In genomic region chr12:109607618-109608017, GRCh38 we compare ENCODE assay signal across 25 cellular contexts.
"Had no signal": no experiment of that assay in that cellular context is flagged by ENCODE, and none has a peak within 500 bp of the region (broad histone marks: within the 10 kb centered on the region; RNA-seq: fewer than 3 reads in every experiment).

No MANE protein-coding gene starts in this region.

- H3K36me3 Mint-ChIP-seq: natural killer cell treated with Interleukin-12 subunit alpha and Interleukin-12 subunit beta and Interleukin-15 and Interleukin-18, amount 100 ng/mL, for 72 hours; stimulated activated memory B cell treated with anti-CD40 and anti-IgM and Interleukin-4, amounts not matched to agents 10 μg/mL and 1 μg/mL and 100 μg/mL, for 72 hours had no signal

- H3K27ac ChIP-seq: epithelial cell of prostate, esophagus muscularis mucosa, left lung, neutrophil, right lobe of liver, spleen, thoracic aorta, transverse colon had no signal

- H3K4me1 ChIP-seq: left lung, right lobe of liver, spleen had no signal

- DNase-seq: cortex of kidney; effector memory CD8-positive, alpha-beta T cell; gastrocnemius medialis; heart right ventricle; hypothalamus; islet precursor cell; left lung; mesenchymal stem cell; midbrain; psoas muscle; retina; right lobe of liver; spleen; stimulated activated CD4-positive, alpha-beta T cell treated with anti-CD3 and anti-CD28 coated beads, Interleukin-15, amount 100 ng/mL, for 24 hours; stimulated activated CD4-positive, alpha-beta T cell treated with anti-CD3 and anti-CD28 coated beads, Interleukin-1b, Interleukin-23, amount 100 ng/mL, for 48 hours; stimulated activated CD4-positive, alpha-beta T cell treated with anti-CD3 and anti-CD28 coated beads, Interleukin-4, amount 100 ng/mL, for 24 hours; transverse colon had no signal

- H3K4me3 Mint-ChIP-seq: effector memory CD8-positive, alpha-beta T cell; natural killer cell treated with Interleukin-12 subunit alpha and Interleukin-12 subunit beta and Interleukin-15 and Interleukin-18, amount 100 ng/mL, for 72 hours; stimulated activated memory B cell treated with anti-CD40 and anti-IgM and Interleukin-4, amounts not matched to agents 10 μg/mL and 1 μg/mL and 100 μg/mL, for 72 hours; stimulated activated naive CD8-positive, alpha-beta T cell treated with anti-CD3 and anti-CD28 coated beads, Interleukin-15, Interleukin-2, amounts not matched to agents 100 ng/mL and 50 ng/mL, for 24 hours had no signal

- H3K9me3 ChIP-seq: esophagus muscularis mucosa, gastrocnemius medialis, heart right ventricle, left lung, neutrophil, psoas muscle, right lobe of liver, spleen, thoracic aorta, transverse colon had no signal

- H3K36me3 ChIP-seq: esophagus muscularis mucosa, gastrocnemius medialis, heart right ventricle, left lung, neutrophil, right lobe of liver, spleen, thoracic aorta, transverse colon had no signal

- H3K9me3 Mint-ChIP-seq: effector memory CD8-positive, alpha-beta T cell; natural killer cell treated with Interleukin-12 subunit alpha and Interleukin-12 subunit beta and Interleukin-15 and Interleukin-18, amount 100 ng/mL, for 72 hours; stimulated activated memory B cell treated with anti-CD40 and anti-IgM and Interleukin-4, amounts not matched to agents 10 μg/mL and 1 μg/mL and 100 μg/mL, for 72 hours; stimulated activated naive CD8-positive, alpha-beta T cell treated with anti-CD3 and anti-CD28 coated beads, Interleukin-15, Interleukin-2, amounts not matched to agents 100 ng/mL and 50 ng/mL, for 24 hours had no signal

- H3K27me3 ChIP-seq: right lobe of liver had no signal

- H3K27ac Mint-ChIP-seq: natural killer cell treated with Interleukin-12 subunit alpha and Interleukin-12 subunit beta and Interleukin-15 and Interleukin-18, amount 100 ng/mL, for 72 hours; stimulated activated memory B cell treated with anti-CD40 and anti-IgM and Interleukin-4, amounts not matched to agents 10 μg/mL and 1 μg/mL and 100 μg/mL, for 72 hours; stimulated activated naive CD8-positive, alpha-beta T cell treated with anti-CD3 and anti-CD28 coated beads, Interleukin-15, Interleukin-2, amounts not matched to agents 100 ng/mL and 50 ng/mL, for 24 hours had no signal

- H3K4me3 ChIP-seq: esophagus muscularis mucosa, gastrocnemius medialis, left lung, lung, psoas muscle, right lobe of liver, spleen, thoracic aorta, transverse colon had no signal

- ATAC-seq: effector memory CD8-positive, alpha-beta T cell; gastrocnemius medialis; left lung; natural killer cell treated with Interleukin-12 subunit alpha and Interleukin-12 subunit beta and Interleukin-15 and Interleukin-18, amount 100 ng/mL, for 72 hours; right lobe of liver; stimulated activated memory B cell treated with anti-CD40 and anti-IgM and Interleukin-4, amounts not matched to agents 10 μg/mL and 1 μg/mL and 100 μg/mL, for 72 hours had no signal
